2 cellular contexts compared by ENCODE assay signal in the genomic region with DNA sequence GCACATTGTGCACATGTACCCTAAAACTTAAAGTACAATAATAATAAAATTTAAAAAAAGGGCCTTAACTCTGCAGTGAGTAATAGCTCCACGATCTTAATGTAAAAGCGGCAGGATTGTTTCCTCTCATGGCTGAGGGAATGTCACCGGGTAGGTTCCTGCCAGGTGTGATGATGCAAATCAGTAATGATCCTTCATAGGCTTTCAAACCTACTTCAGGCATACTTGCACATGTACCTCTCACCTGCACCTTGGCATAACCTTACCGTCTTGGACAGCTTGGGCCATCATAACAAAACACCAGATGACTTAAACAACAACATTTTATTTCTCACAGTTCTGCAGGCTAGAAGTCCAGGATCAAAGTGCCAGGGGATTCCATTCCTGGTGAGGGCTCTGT. TPM values are rescaled to one million over a fixed set of nuclear protein-coding genes. Genes with fewer than 3 reads are reported as not detected.
"Had no signal": no experiment of that assay in that cellular context is flagged by ENCODE, and none has a peak within 500 bp of the region (broad histone marks: within the 10 kb centered on the region; RNA-seq: fewer than 3 reads in every experiment).

No MANE protein-coding gene starts in this region.

RNA-seq across cellular contexts. Expression of gene MALL, which starts 39.7 kb away (rescaled TPM):
- total RNA-seq: natural killer cell treated with Interleukin-12 subunit alpha and Interleukin-12 subunit beta and Interleukin-15 and Interleukin-18, amount 100 ng/mL, for 72 hours had no signal
- polyA plus RNA-seq: naive thymus-derived CD8-positive, alpha-beta T cell had no signal
